In genomic region chr2:219521066-219521880, GRCh38 we compare ENCODE assay signal across 1 cellular context.
A peak's percentile ranks its signal among the peaks of the same experiment; 100 is the strongest.
TF ChIP-seq lines count a peak whose summit lies in the region.

No MANE protein-coding gene starts in this region.

TF ChIP-seq in neural cell, 6 proteins besides CTCF, POLR2A, EP300 and RAD21:
- TF ChIP-seq SMC3 (conservative IDR thresholded peaks at IDR 0.05; ENCODE audit: poor library complexity) (peak; percentile 57), REST (IDR thresholded peaks at IDR 0.05; ENCODE audit: borderline replicate concordance) (no peak)
TF ChIP-seq in neural cell: peak in this region for 1.
